8 cellular contexts compared by ENCODE assay signal in the genomic region with DNA sequence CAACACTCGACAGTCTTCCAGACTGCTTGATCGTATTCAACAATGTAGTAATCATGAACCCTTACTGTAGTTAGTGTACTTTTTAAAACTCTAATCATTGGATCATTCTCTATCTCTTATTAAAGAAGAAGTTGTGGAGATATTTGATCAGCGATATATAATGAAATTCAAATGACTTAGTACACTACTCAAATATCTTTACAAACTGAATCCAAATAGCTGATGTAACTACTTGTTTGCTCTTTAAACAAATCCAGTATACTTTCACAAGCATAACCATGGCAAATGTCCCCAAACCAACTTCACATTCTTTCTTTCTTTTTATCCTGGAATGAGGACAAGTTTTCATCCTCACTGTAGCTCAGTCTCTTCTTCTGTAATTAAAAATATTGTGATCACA.
"Had no signal": no experiment of that assay in that cellular context is flagged by ENCODE, and none has a peak within 500 bp of the region (broad histone marks: within the 10 kb centered on the region; RNA-seq: fewer than 3 reads in every experiment).

No MANE protein-coding gene starts in this region.

- H3K4me3 ChIP-seq: GM23338, K562 had no signal

- H3K4me2 ChIP-seq: GM23338 had no signal

- H2AFZ ChIP-seq: GM23338 had no signal

- H3K27ac ChIP-seq: HL-60 had no signal

- DNase-seq: H9, HCEC 1CT, IMR-90 had no signal

- FAIRE-seq: H1, H54, K562 had no signal

- ATAC-seq: GM23338, K562 had no signal
